8 cellular contexts compared by ENCODE assay signal in genomic region chr16:67110136-67110847, GRCh38. TPM values are rescaled to one million over a fixed set of nuclear protein-coding genes. Genes with fewer than 3 reads are reported as not detected.
DNase-seq lines count a peak whose midpoint lies in the region; ATAC-seq and TF ChIP-seq lines count a peak whose summit lies in the region.

No MANE protein-coding gene starts in this region.

- H3K4me1 ChIP-seq in neuron (ENCODE audit: insufficient read depth, low read length), result peaks cover 10% of the 10 kb centered on the region

- H3K36me3 ChIP-seq in neuron (ENCODE audit: insufficient read depth, low read length), result peaks cover 7% of the 10 kb centered on the region

- no peak for DNase-seq in activated CD4-positive, CD25-positive, alpha-beta regulatory T cell (lab: John Stamatoyannopoulos, UW)
- DNase-seq in stimulated activated CD4-positive, alpha-beta T cell treated with anti-CD3 and anti-CD28 coated beads, Interleukin-4, amount 100 ng/mL, for 4 hours, result no peak

- H3K4me3 ChIP-seq in GM12875 (ENCODE audit: low read depth, low read length) (peak overlapping the region; percentile 80), neuron (ENCODE audit: low read length) (peak overlapping the region; percentile 56)

- H3K9me3 ChIP-seq in neuron (ENCODE audit: low read length), result no peaks in the 10 kb centered on the region

- H2AFZ ChIP-seq in neuron (ENCODE audit: low read depth, low read length), result no peak overlapping the region

- H3K27me3 ChIP-seq in neuron (ENCODE audit: insufficient read depth, low read length), result no peaks in the 10 kb centered on the region

- no peak for TF ChIP-seq CTCF in GM12875 (IDR thresholded peaks at IDR 0.05; ENCODE audit: borderline replicate concordance, insufficient read depth, low read depth, low read length)

- ATAC-seq in HG02798 (IDR thresholded peaks at IDR 0.05; ENCODE audit: poor library complexity, unreplicated experiment), result peak; percentile 2
- ATAC-seq in SK-N-SH treated with all-trans-retinoic acid at 6 μM for 48 hours, result peak; percentile 72
- ATAC-seq in esophagus mucosa, result peak; percentile 9
- no peak for ATAC-seq in HG02571 (IDR thresholded peaks at IDR 0.05; ENCODE audit: unreplicated experiment)

TF ChIP-seq in SK-N-SH treated with all-trans-retinoic acid at 6 μM for 48 hours, 23 proteins besides CTCF, POLR2A, EP300 and RAD21:
- TF ChIP-seq ZFP30 (CRISPR knock-in tag; IDR thresholded peaks at IDR 0.05) (no peak), OSR1 (CRISPR knock-in tag; IDR thresholded peaks at IDR 0.05) (no peak), ESRRG (CRISPR knock-in tag; IDR thresholded peaks at IDR 0.05) (no peak), ISL1 (CRISPR knock-in tag; IDR thresholded peaks at IDR 0.05) (no peak), TOX (CRISPR knock-in tag; IDR thresholded peaks at IDR 0.05; ENCODE audit: borderline replicate concordance) (no peak), ZNF8 (CRISPR knock-in tag; IDR thresholded peaks at IDR 0.05) (no peak), ZNF70 (CRISPR knock-in tag; IDR thresholded peaks at IDR 0.05) (no peak), ZFP3 (CRISPR knock-in tag; IDR thresholded peaks at IDR 0.05) (no peak), BACH2 (CRISPR knock-in tag; IDR thresholded peaks at IDR 0.05; ENCODE audit: borderline replicate concordance) (no peak), PPARA (CRISPR knock-in tag; IDR thresholded peaks at IDR 0.05; ENCODE audit: borderline replicate concordance) (no peak), PATZ1 (CRISPR knock-in tag; IDR thresholded peaks at IDR 0.05; ENCODE audit: borderline replicate concordance) (no peak), ZNF565 (CRISPR knock-in tag; conservative IDR thresholded peaks at IDR 0.05; ENCODE audit: low read depth) (no peak)
- TF ChIP-seq, protein P1, sequence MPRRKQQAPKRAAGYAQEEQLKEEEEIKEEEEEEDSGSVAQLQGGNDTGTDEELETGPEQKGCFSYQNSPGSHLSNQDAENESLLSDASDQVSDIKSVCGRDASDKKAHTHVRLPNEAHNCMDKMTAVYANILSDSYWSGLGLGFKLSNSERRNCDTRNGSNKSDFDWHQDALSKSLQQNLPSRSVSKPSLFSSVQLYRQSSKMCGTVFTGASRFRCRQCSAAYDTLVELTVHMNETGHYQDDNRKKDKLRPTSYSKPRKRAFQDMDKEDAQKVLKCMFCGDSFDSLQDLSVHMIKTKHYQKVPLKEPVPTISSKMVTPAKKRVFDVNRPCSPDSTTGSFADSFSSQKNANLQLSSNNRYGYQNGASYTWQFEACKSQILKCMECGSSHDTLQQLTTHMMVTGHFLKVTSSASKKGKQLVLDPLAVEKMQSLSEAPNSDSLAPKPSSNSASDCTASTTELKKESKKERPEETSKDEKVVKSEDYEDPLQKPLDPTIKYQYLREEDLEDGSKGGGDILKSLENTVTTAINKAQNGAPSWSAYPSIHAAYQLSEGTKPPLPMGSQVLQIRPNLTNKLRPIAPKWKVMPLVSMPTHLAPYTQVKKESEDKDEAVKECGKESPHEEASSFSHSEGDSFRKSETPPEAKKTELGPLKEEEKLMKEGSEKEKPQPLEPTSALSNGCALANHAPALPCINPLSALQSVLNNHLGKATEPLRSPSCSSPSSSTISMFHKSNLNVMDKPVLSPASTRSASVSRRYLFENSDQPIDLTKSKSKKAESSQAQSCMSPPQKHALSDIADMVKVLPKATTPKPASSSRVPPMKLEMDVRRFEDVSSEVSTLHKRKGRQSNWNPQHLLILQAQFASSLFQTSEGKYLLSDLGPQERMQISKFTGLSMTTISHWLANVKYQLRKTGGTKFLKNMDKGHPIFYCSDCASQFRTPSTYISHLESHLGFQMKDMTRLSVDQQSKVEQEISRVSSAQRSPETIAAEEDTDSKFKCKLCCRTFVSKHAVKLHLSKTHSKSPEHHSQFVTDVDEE (CRISPR knock-in tag; IDR thresholded peaks at IDR 0.05), result no peak
- TF ChIP-seq, protein P2, sequence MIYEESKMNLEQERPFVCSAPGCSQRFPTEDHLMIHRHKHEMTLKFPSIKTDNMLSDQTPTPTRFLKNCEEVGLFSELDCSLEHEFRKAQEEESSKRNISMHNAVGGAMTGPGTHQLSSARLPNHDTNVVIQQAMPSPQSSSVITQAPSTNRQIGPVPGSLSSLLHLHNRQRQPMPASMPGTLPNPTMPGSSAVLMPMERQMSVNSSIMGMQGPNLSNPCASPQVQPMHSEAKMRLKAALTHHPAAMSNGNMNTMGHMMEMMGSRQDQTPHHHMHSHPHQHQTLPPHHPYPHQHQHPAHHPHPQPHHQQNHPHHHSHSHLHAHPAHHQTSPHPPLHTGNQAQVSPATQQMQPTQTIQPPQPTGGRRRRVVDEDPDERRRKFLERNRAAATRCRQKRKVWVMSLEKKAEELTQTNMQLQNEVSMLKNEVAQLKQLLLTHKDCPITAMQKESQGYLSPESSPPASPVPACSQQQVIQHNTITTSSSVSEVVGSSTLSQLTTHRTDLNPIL (CRISPR knock-in tag; IDR thresholded peaks at IDR 0.05; ENCODE audit: low read depth), result no peak
TF ChIP-seq in SK-N-SH treated with all-trans-retinoic acid at 6 μM for 48 hours: peak in this region for 0.

RNA-seq across cellular contexts. Expression of gene PHAF1, which starts 0.6 kb away (rescaled TPM):
- 12.1 TPM for total RNA-seq in esophagus mucosa

RNA-seq across cellular contexts. Expression of gene B3GNT9, which starts 40.5 kb away (rescaled TPM):
- 3.7 TPM for total RNA-seq in esophagus mucosa

RNA-seq across cellular contexts. Expression of gene TRADD, which starts 49.4 kb away (rescaled TPM):
- total RNA-seq in esophagus mucosa, result 18.0 TPM

RNA-seq across cellular contexts. Expression of gene FBXL8, which starts 49.5 kb away (rescaled TPM):
- 5.5 TPM for total RNA-seq in esophagus mucosa

RNA-seq across cellular contexts. Expression of gene HSF4, which starts 54.3 kb away (rescaled TPM):
- total RNA-seq in esophagus mucosa, result 10.9 TPM
